ENCODE assay signal across 27 cellular contexts in the genomic region with DNA sequence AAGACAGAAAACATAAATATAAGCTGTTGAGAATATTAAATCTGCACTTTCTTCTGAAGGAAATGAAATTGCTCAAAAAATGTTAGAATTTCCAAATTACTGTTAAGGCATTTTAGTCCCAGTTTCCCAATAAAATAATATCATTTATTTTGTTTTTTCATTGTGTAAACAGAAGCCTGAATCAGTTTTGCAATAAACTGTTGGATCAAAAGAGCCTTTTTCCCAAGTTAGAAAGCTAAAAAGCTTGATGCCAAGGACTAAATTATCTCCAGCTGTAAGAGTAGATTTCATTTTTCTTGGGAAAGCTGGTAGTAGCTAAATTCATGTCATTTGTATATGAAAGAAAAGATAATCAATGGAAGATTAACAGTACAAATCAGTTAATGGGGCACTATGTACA.
"Had no signal": no experiment of that assay in that cellular context is flagged by ENCODE, and none has a peak within 500 bp of the region (broad histone marks: within the 10 kb centered on the region; RNA-seq: fewer than 3 reads in every experiment).

No MANE protein-coding gene starts in this region.

- H3K4me1 ChIP-seq: colonic mucosa, esophagus squamous epithelium, foreskin keratinocyte, lower lobe of right lung, neural progenitor cell, prostate gland had no signal

- H3K27ac ChIP-seq: colonic mucosa, esophagus squamous epithelium, foreskin keratinocyte, lower lobe of right lung, neural progenitor cell, prostate gland, right atrium auricular region, skin epidermis, thoracic aorta, tibial nerve, upper lobe of left lung had no signal

- H3K9me3 ChIP-seq: colonic mucosa, esophagus squamous epithelium, lower lobe of right lung, mucosa of descending colon, prostate gland, right atrium auricular region, thoracic aorta, upper lobe of left lung had no signal

- H3K27me3 ChIP-seq: colonic mucosa, esophagus squamous epithelium, foreskin keratinocyte, neural progenitor cell, right atrium auricular region, spleen, tibial nerve, upper lobe of left lung had no signal

- DNase-seq: colonic mucosa; effector memory CD4-positive, alpha-beta T cell; erythroblast; esophagus squamous epithelium; foreskin keratinocyte; glutamatergic neuron; hypothalamus; immature natural killer cell; islet precursor cell; kidney glomerular epithelial cell; left colon; left ventricle myocardium superior; lower lobe of right lung; mucosa of descending colon; naive B cell; spleen; stimulated activated CD4-positive, alpha-beta T cell treated with anti-CD3 and anti-CD28 coated beads, Interleukin-4, amount 100 ng/mL, for 4 hours; stimulated activated naive CD8-positive, alpha-beta T cell treated with anti-CD3 and anti-CD28 coated beads, Interleukin-15, Interleukin-2, amounts not matched to agents 100 U/mL and 50 U/mL, for 24 hours; upper lobe of left lung had no signal

- ATAC-seq: foreskin keratinocyte; left colon; left ventricle myocardium superior; lower lobe of right lung; mucosa of descending colon; natural killer cell treated with Interleukin-12 subunit alpha and Interleukin-12 subunit beta and Interleukin-15 and Interleukin-18, amount 100 ng/mL, for 72 hours; stimulated activated memory B cell treated with anti-CD40 and anti-IgM and Interleukin-4, amounts not matched to agents 10 μg/mL and 1 μg/mL and 100 μg/mL, for 72 hours; stimulated activated naive CD8-positive, alpha-beta T cell treated with anti-CD3 and anti-CD28 coated beads, Interleukin-15, Interleukin-2, amounts not matched to agents 100 U/mL and 50 U/mL, for 24 hours had no signal

- H3K4me3 ChIP-seq: colonic mucosa, esophagus squamous epithelium, lower lobe of right lung, mucosa of descending colon, neural progenitor cell, prostate gland, right atrium auricular region, skin epidermis, spleen, thoracic aorta, tibial nerve, upper lobe of left lung had no signal

- H3K36me3 ChIP-seq: colonic mucosa, esophagus squamous epithelium, lower lobe of right lung, neural progenitor cell, prostate gland, right atrium auricular region, spleen, thoracic aorta, tibial nerve, upper lobe of left lung had no signal
